ENCODE assay signal across 26 cellular contexts in the genomic region with DNA sequence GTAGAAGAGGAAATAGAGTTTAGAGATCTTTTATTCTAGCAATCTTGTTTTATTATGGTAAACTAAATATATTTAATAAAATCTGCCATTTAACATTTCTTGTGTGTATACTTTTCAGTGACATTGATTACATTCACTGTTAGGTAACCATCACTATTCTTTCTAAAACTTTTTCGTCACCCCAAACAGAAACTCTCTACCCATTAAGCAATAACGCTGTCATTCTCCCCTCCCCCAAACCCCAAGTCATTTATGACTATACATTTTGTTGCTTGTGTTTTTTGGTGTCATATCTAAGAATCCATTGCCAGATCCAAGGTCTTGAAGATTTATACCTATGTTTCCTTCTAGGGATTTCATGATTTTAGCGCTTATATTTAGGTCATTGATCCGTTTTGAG. TPM values are rescaled to one million over a fixed set of nuclear protein-coding genes. Genes with fewer than 3 reads are reported as not detected.
DNase-seq lines count a peak whose midpoint lies in the region; ATAC-seq and TF ChIP-seq lines count a peak whose summit lies in the region.
"Had no signal": no experiment of that assay in that cellular context is flagged by ENCODE, and none has a peak within 500 bp of the region (broad histone marks: within the 10 kb centered on the region; RNA-seq: fewer than 3 reads in every experiment).

No MANE protein-coding gene starts in this region.

- no peaks in the 10 kb centered on the region for H3K27me3 Mint-ChIP-seq in stimulated activated naive CD8-positive, alpha-beta T cell treated with anti-CD3 and anti-CD28 coated beads, Interleukin-15, Interleukin-2, amounts not matched to agents 100 ng/mL and 50 ng/mL, for 24 hours
- H3K27me3 Mint-ChIP-seq in activated naive CD8-positive, alpha-beta T cell treated with anti-CD3 and anti-CD28 coated beads for 36 hours, result no peaks in the 10 kb centered on the region
- H3K27me3 Mint-ChIP-seq in stimulated activated naive CD8-positive, alpha-beta T cell treated with anti-CD3 and anti-CD28 coated beads, Interleukin-15, amount 100 ng/mL, for 72 hours, result no peaks in the 10 kb centered on the region
- H3K27me3 Mint-ChIP-seq: CD4-positive, CD25-positive, alpha-beta regulatory T cell; progenitor cell of endocrine pancreas; T-cell had no signal

- H3K36me3 ChIP-seq in lower lobe of right lung, result no peaks in the 10 kb centered on the region
- H3K36me3 ChIP-seq: ascending aorta, heart left ventricle had no signal

- ATAC-seq in stimulated activated naive CD8-positive, alpha-beta T cell treated with anti-CD3 and anti-CD28 coated beads, Interleukin-15, Interleukin-2, amounts not matched to agents 100 U/mL and 50 U/mL, for 24 hours, result no peak
- peak; percentile 82 for ATAC-seq in stimulated activated naive CD8-positive, alpha-beta T cell treated with anti-CD3 and anti-CD28 coated beads, Interleukin-15, amount 100 ng/mL, for 72 hours
- no peak for ATAC-seq in lower lobe of right lung
- ATAC-seq: heart left ventricle, T-cell had no signal

- no peak overlapping the region for H3K4me3 ChIP-seq in lower lobe of right lung
- H3K4me3 ChIP-seq: ascending aorta, dorsolateral prefrontal cortex, heart left ventricle had no signal

- no peak for TF ChIP-seq CTCF in lower lobe of right lung (IDR thresholded peaks at IDR 0.05)

- peak overlapping the region; percentile 47 for H3K27ac Mint-ChIP-seq in stimulated activated naive CD8-positive, alpha-beta T cell treated with anti-CD3 and anti-CD28 coated beads, Interleukin-15, Interleukin-2, amounts not matched to agents 100 ng/mL and 50 ng/mL, for 24 hours
- peak overlapping the region; percentile 66 for H3K27ac Mint-ChIP-seq in activated naive CD8-positive, alpha-beta T cell treated with anti-CD3 and anti-CD28 coated beads for 36 hours
- peak overlapping the region; percentile 0 to 91 for H3K27ac Mint-ChIP-seq in stimulated activated naive CD8-positive, alpha-beta T cell treated with anti-CD3 and anti-CD28 coated beads, Interleukin-15, amount 100 ng/mL, for 72 hours
- H3K27ac Mint-ChIP-seq: nephron, progenitor cell of endocrine pancreas had no signal

- H3K4me3 Mint-ChIP-seq in stimulated activated naive CD8-positive, alpha-beta T cell treated with anti-CD3 and anti-CD28 coated beads, Interleukin-15, Interleukin-2, amounts not matched to agents 100 ng/mL and 50 ng/mL, for 24 hours, result no peak overlapping the region
- no peak overlapping the region for H3K4me3 Mint-ChIP-seq in activated naive CD8-positive, alpha-beta T cell treated with anti-CD3 and anti-CD28 coated beads for 36 hours
- peak overlapping the region in 1 of 2 donors; percentile 49 for H3K4me3 Mint-ChIP-seq in stimulated activated naive CD8-positive, alpha-beta T cell treated with anti-CD3 and anti-CD28 coated beads, Interleukin-15, amount 100 ng/mL, for 72 hours
- H3K4me3 Mint-ChIP-seq: mesothelial cell of epicardium, nephron, T-cell had no signal

- no peak overlapping the region for H3K27ac ChIP-seq in lower lobe of right lung
- H3K27ac ChIP-seq: ascending aorta, heart left ventricle, KMS-11 had no signal

- H3K4me1 Mint-ChIP-seq in stimulated activated naive CD8-positive, alpha-beta T cell treated with anti-CD3 and anti-CD28 coated beads, Interleukin-15, Interleukin-2, amounts not matched to agents 100 ng/mL and 50 ng/mL, for 24 hours (ENCODE audit: low read depth), result peaks cover 63% of the 10 kb centered on the region
- peaks cover 44% of the 10 kb centered on the region for H3K4me1 Mint-ChIP-seq in activated naive CD8-positive, alpha-beta T cell treated with anti-CD3 and anti-CD28 coated beads for 36 hours
- H3K4me1 Mint-ChIP-seq in stimulated activated naive CD8-positive, alpha-beta T cell treated with anti-CD3 and anti-CD28 coated beads, Interleukin-15, amount 100 ng/mL, for 72 hours, result peaks cover 55% of the 10 kb centered on the region

- no peaks in the 10 kb centered on the region for H3K27me3 ChIP-seq in lower lobe of right lung (ENCODE audit: low read depth)
- H3K27me3 ChIP-seq: ascending aorta, dorsolateral prefrontal cortex, heart left ventricle had no signal

- no peak for DNase-seq in stimulated activated naive CD8-positive, alpha-beta T cell treated with anti-CD3 and anti-CD28 coated beads, Interleukin-15, Interleukin-2, amounts not matched to agents 100 U/mL and 50 U/mL, for 24 hours
- DNase-seq in NOMO-1 treated with DMSO at 0.1 percent for 48 hours (lab: John Stamatoyannopoulos, UW; ENCODE audit: unreplicated experiment) (peak; percentile 22), lower lobe of right lung (no peak), activated gamma-delta T cell (lab: John Stamatoyannopoulos, UW) (no peak)
- no peak for DNase-seq in activated naive CD8-positive, alpha-beta T cell treated with anti-CD3 and anti-CD28 coated beads for 36 hours
- DNase-seq in stimulated activated naive CD8-positive, alpha-beta T cell treated with anti-CD3 and anti-CD28 coated beads, Interleukin-15, amount 100 ng/mL, for 72 hours, result peak in 1 of 2 donors; percentile 30
- DNase-seq in stimulated activated CD4-positive, alpha-beta T cell treated with anti-CD3 and anti-CD28 coated beads, Interleukin-2, amount 100 ng/mL, for 24 hours, result no peak
- DNase-seq: activated CD4-positive, alpha-beta T cell treated with anti-CD3 and anti-CD28 coated beads for 48 hours; activated CD8-positive, alpha-beta memory T cell treated with anti-CD3 and anti-CD28 coated beads, Interleukin-2, amount 50 U/mL, for 4 hours; CD4-positive, CD25-positive, alpha-beta regulatory T cell; central memory CD4-positive, alpha-beta T cell; DMS53; dorsolateral prefrontal cortex; GDM1; heart left ventricle; NCI-H1048; NCI-H187 treated with DMSO at 0.1 percent for 48 hours; NCI-H526 treated with DMSO at 0.1 percent for 48 hours; Right ventricle myocardium superior; T-cell had no signal

- intact Hi-C loops in lower lobe of right lung (cut with DNase I), result no loop called here

- H3K9me3 Mint-ChIP-seq in stimulated activated naive CD8-positive, alpha-beta T cell treated with anti-CD3 and anti-CD28 coated beads, Interleukin-15, Interleukin-2, amounts not matched to agents 100 ng/mL and 50 ng/mL, for 24 hours, result peaks cover 3% of the 10 kb centered on the region
- H3K9me3 Mint-ChIP-seq in activated naive CD8-positive, alpha-beta T cell treated with anti-CD3 and anti-CD28 coated beads for 36 hours, result peaks cover 14% of the 10 kb centered on the region
- peaks cover 7 to 9% of the 10 kb centered on the region in 2 donors for H3K9me3 Mint-ChIP-seq in stimulated activated naive CD8-positive, alpha-beta T cell treated with anti-CD3 and anti-CD28 coated beads, Interleukin-15, amount 100 ng/mL, for 72 hours
- H3K9me3 Mint-ChIP-seq: CD4-positive, CD25-positive, alpha-beta regulatory T cell; T-cell had no signal

- H3K36me3 Mint-ChIP-seq in stimulated activated naive CD8-positive, alpha-beta T cell treated with anti-CD3 and anti-CD28 coated beads, Interleukin-15, Interleukin-2, amounts not matched to agents 100 ng/mL and 50 ng/mL, for 24 hours (ENCODE audit: low read depth), result peaks cover 41% of the 10 kb centered on the region
- peaks cover 68% of the 10 kb centered on the region for H3K36me3 Mint-ChIP-seq in activated naive CD8-positive, alpha-beta T cell treated with anti-CD3 and anti-CD28 coated beads for 36 hours

- H3K4me1 ChIP-seq in lower lobe of right lung, result no peaks in the 10 kb centered on the region
- H3K4me1 ChIP-seq: ascending aorta had no signal

- no peaks in the 10 kb centered on the region for H3K9me3 ChIP-seq in lower lobe of right lung
- H3K9me3 ChIP-seq: ascending aorta, heart left ventricle had no signal

RNA-seq across cellular contexts. Expression of a gene that starts 10.6 kb away (rescaled TPM):
- 10 to 100 TPM; 69.7 to 75.4 TPM for total RNA-seq in activated naive CD8-positive, alpha-beta T cell treated with anti-CD3 and anti-CD28 coated beads for 36 hours
- 46.0 TPM for total RNA-seq in lower lobe of right lung
